ENCODE assay signal across 17 cellular contexts in the genomic region with DNA sequence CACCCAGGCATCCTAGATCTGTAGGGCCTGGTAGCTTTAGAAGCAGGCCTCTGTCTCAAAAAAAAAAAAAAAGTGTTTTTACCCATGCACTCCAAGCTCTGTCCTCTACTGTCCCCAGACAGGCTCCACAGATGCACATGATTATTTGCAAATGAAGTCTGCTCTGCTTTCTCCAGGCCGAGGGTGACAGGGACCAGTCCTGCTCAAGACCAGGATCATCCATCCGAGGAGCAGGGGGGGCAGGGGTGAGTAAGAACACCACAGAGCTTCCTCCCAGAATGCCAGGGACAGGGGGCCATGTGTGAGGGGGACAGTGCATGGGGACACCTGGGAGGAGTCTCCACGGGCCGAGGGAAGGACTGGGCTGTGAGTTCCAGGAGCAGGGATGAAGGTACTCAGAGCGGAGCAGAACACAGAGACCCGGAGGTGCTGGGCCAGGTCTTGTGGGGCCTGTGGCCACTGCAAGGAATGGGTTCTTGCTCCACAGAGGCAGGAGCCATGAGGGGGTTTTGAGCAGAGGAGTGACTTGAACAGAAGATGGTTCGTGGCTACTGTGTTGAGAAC. TPM values are rescaled to one million over a fixed set of nuclear protein-coding genes. Genes with fewer than 3 reads are reported as not detected.
A peak's percentile ranks its signal among the peaks of the same experiment; 100 is the strongest.
DNase-seq lines count a peak whose midpoint lies in the region; ATAC-seq, FAIRE-seq and TF ChIP-seq lines count a peak whose summit lies in the region.
"Had no signal": no experiment of that assay in that cellular context is flagged by ENCODE, and none has a peak within 500 bp of the region (broad histone marks: within the 10 kb centered on the region; RNA-seq: fewer than 3 reads in every experiment).

No MANE protein-coding gene starts in this region.

- FAIRE-seq in HepG2 (lab: Jason Lieb, UNC): no peak
- FAIRE-seq: A204.1, GM19239 had no signal

- peak overlapping the region; percentile 3 for H2AFZ ChIP-seq in HepG2 (ENCODE audit: low read length)
- no peak overlapping the region for H2AFZ ChIP-seq in neural progenitor cell (replicated peaks)

- H3K4me1 ChIP-seq in HepG2 (ENCODE audit: insufficient read depth, low read length): peaks cover 31% of the 10 kb centered on the region
- no peaks in the 10 kb centered on the region for H3K4me1 ChIP-seq in right lobe of liver
- H3K4me1 ChIP-seq in neural progenitor cell: peaks cover 5% of the 10 kb centered on the region
- H3K4me1 ChIP-seq: Caco-2 had no signal

- peak; percentile 62 for ATAC-seq in HepG2
- ATAC-seq in right lobe of liver: no peak
- ATAC-seq in T-helper 17 cell: no peak
- ATAC-seq in effector memory CD8-positive, alpha-beta T cell (replicated peaks): no peak
- ATAC-seq in HG03378 (IDR thresholded peaks at IDR 0.05; ENCODE audit: unreplicated experiment): no peak

- TF ChIP-seq POLR2A in HepG2 (IDR thresholded peaks at IDR 0.05; ENCODE audit: insufficient read depth in 1 of 2, low read depth in 2 of 2, low read length in 2 of 2) (no peak), right lobe of liver (IDR thresholded peaks at IDR 0.05) (no peak)

- H3K4me3 ChIP-seq in HepG2 (replicated peaks in 1 of 3; ENCODE audit: insufficient read depth in 1 of 3, low read depth in 2 of 3, low read length in 3 of 3) (peak overlapping the region in 1 of 3 experiments; percentile 42; a peak in 2 of 6 replicates), right lobe of liver (no peak overlapping the region), neural progenitor cell (no peak overlapping the region)

- H3K27ac ChIP-seq in HepG2 (ENCODE audit: extremely low read length, insufficient read depth, low read length) (peak overlapping the region; percentile 23), right lobe of liver (no peak overlapping the region), neural progenitor cell (no peak overlapping the region)

- H3K27me3 Mint-ChIP-seq in T-helper 17 cell (peaks cover 21% of the 10 kb centered on the region), neural progenitor cell (ENCODE audit: insufficient read depth, low read depth) (peaks cover 10% of the 10 kb centered on the region)
- H3K27me3 Mint-ChIP-seq in effector memory CD8-positive, alpha-beta T cell: peaks cover 13 to 55% of the 10 kb centered on the region in 2 donors

- H3K36me3 Mint-ChIP-seq in T-helper 17 cell (ENCODE audit: low read depth) (peaks cover 6% of the 10 kb centered on the region), neural progenitor cell (no peaks in the 10 kb centered on the region)
- peaks cover under 1% of the 10 kb centered on the region for H3K36me3 Mint-ChIP-seq in effector memory CD8-positive, alpha-beta T cell (ENCODE audit: insufficient read depth)
- H3K36me3 Mint-ChIP-seq: CD14-positive monocyte, IgD-negative memory B cell had no signal

- H3K4me1 Mint-ChIP-seq in T-helper 17 cell (peaks cover 11% of the 10 kb centered on the region), neural progenitor cell (peaks cover 26% of the 10 kb centered on the region)
- peaks cover 6 to 8% of the 10 kb centered on the region in 2 donors for H3K4me1 Mint-ChIP-seq in effector memory CD8-positive, alpha-beta T cell (ENCODE audit: low read depth in 2 of 2)
- H3K4me1 Mint-ChIP-seq: B cell, CD14-positive monocyte had no signal

- H4K20me1 ChIP-seq in HepG2 (ENCODE audit: insufficient read depth, low read length) (no peaks in the 10 kb centered on the region), neural progenitor cell (ENCODE audit: low read depth) (no peaks in the 10 kb centered on the region)

- no peak for TF ChIP-seq RAD21 in HepG2 (CRISPR knock-in tag; IDR thresholded peaks at IDR 0.05)

- no peak for DNase-seq in HepG2 (ENCODE audit: low spot score)
- DNase-seq in right lobe of liver: no peak
- no peak for DNase-seq in T-helper 17 cell
- no peak for DNase-seq in neural progenitor cell (ENCODE audit: low spot score)
- DNase-seq in effector memory CD8-positive, alpha-beta T cell: no peak
- no peak for DNase-seq in activated gamma-delta T cell treated with Interleukin-2 at 50 U/mL for 16 hours
- DNase-seq: Caco-2; CD8-positive, alpha-beta memory T cell; DND-41; GDM1; H7 had no signal

- no peaks in the 10 kb centered on the region for H3K9me3 Mint-ChIP-seq in neural progenitor cell
- no peaks in the 10 kb centered on the region for H3K9me3 Mint-ChIP-seq in effector memory CD8-positive, alpha-beta T cell
- H3K9me3 Mint-ChIP-seq: CD14-positive monocyte; CD8-positive, alpha-beta memory T cell; IgD-negative memory B cell had no signal

- in situ Hi-C loops in HepG2 (cut with HindIII; ENCODE audit: extremely low pct_ligation_motif_present, low pct_unique_long_range_greater_than_20kb): no loop called here

- peak overlapping the region; percentile 72 for H3K4me2 ChIP-seq in HepG2 (ENCODE audit: low read depth, low read length)
- H3K4me2 ChIP-seq in neural progenitor cell: no peak overlapping the region

- no peak overlapping the region; the same call in 1 of the 2 replicates for H3K9ac ChIP-seq in HepG2 (ENCODE audit: insufficient read depth, low read depth, low read length)
- no peak overlapping the region for H3K9ac ChIP-seq in neural progenitor cell

- H3K36me3 ChIP-seq in HepG2 (replicated peaks in 1 of 2; ENCODE audit: control insufficient read depth in 1 of 2, insufficient read depth in 2 of 2, low read length in 2 of 2) (no peaks in the 10 kb centered on the region), right lobe of liver (no peaks in the 10 kb centered on the region), neural progenitor cell (no peaks in the 10 kb centered on the region)

- H3K79me2 ChIP-seq in HepG2 (ENCODE audit: insufficient read depth, low read length): no peaks in the 10 kb centered on the region
- no peaks in the 10 kb centered on the region for H3K79me2 ChIP-seq in neural progenitor cell (ENCODE audit: low read depth)

- intact Hi-C loops in HepG2 (cut with micrococcal nuclease; ENCODE audit: unreplicated experiment): no loop called here
- intact Hi-C loops in right lobe of liver (cut with DNase I): no loop called here

- H3F3A ChIP-seq in neural progenitor cell (ENCODE audit: low read depth): no peaks in the 10 kb centered on the region

- H3K4me3 Mint-ChIP-seq in T-helper 17 cell (no peak overlapping the region), neural progenitor cell (no peak overlapping the region)
- no peak overlapping the region for H3K4me3 Mint-ChIP-seq in effector memory CD8-positive, alpha-beta T cell
- H3K4me3 Mint-ChIP-seq: B cell; CD14-positive monocyte; CD8-positive, alpha-beta memory T cell had no signal

- H3K27ac Mint-ChIP-seq in T-helper 17 cell: peak overlapping the region; percentile 53
- peak overlapping the region; percentile 76 for H3K27ac Mint-ChIP-seq in neural progenitor cell
- H3K27ac Mint-ChIP-seq in effector memory CD8-positive, alpha-beta T cell: no peak overlapping the region
- H3K27ac Mint-ChIP-seq: B cell had no signal

- no TSS peak for BruUV-seq in HepG2 (replicated peaks; lab: Mats Ljungman, UMichigan)

- CTCF ChIA-PET in HepG2 (lab: Yijun Ruan, JAX; ENCODE audit: low intra/inter-chr PET ratio, low total read pairs): no interaction called here

- no peak for TF ChIP-seq CTCF in HepG2 (CRISPR knock-in tag; IDR thresholded peaks at IDR 0.05)
- no peak for TF ChIP-seq CTCF in right lobe of liver (IDR thresholded peaks at IDR 0.05)
- TF ChIP-seq CTCF in neural progenitor cell (IDR thresholded peaks at IDR 0.05): no peak

- TF ChIP-seq EP300 in HepG2 (IDR thresholded peaks at IDR 0.05; ENCODE audit: low read depth in 2 of 2, low read length in 2 of 2): no peak
- no peak for TF ChIP-seq EP300 in HepG2 (CRISPR knock-in tag; IDR thresholded peaks at IDR 0.05; ENCODE audit: borderline replicate concordance)

- H3K9me3 ChIP-seq in HepG2 (ENCODE audit: low read length): no peaks in the 10 kb centered on the region
- no peaks in the 10 kb centered on the region for H3K9me3 ChIP-seq in right lobe of liver
- H3K9me3 ChIP-seq in T-helper 17 cell (ENCODE audit: control insufficient read depth, low read length, poor library complexity, severe bottlenecking): no peaks in the 10 kb centered on the region
- no peaks in the 10 kb centered on the region for H3K9me3 ChIP-seq in neural progenitor cell (ENCODE audit: low read depth)
- H3K9me3 ChIP-seq: Caco-2 had no signal

- POLR2A ChIA-PET in HepG2 (lab: Yijun Ruan, JAX): no interaction called here

- WGBS in HepG2 (ENCODE audit: low lambda C conversion rate): 7% methylated on average over 7 of the region's 7 CpGs
- WGBS in right lobe of liver (ENCODE audit: insufficient coverage, low coverage, low lambda C conversion rate, missing lambda C conversion rate): 64% methylated on average over 7 of the region's 7 CpGs

- H3K27me3 ChIP-seq in HepG2 (ENCODE audit: control insufficient read depth in 1 of 2, insufficient read depth in 2 of 2, low read length in 2 of 2) (no peaks in the 10 kb centered on the region; a peak in 1 of 5 replicates), right lobe of liver (no peaks in the 10 kb centered on the region), neural progenitor cell (no peaks in the 10 kb centered on the region)

RNA-seq across cellular contexts. Expression of gene SLC7A9, which starts 51.6 kb away (rescaled TPM):
- total RNA-seq in HepG2 (2016; rRNA removed; fragmentation: Illumina TruSeq; extraction: Trizol): 3.2 and 4.7 TPM in 2 replicates
- 3.1 and 3.7 TPM in 2 replicates for total RNA-seq in HepG2 (2016; cell fraction: cytosol; rRNA removed; fragmentation: Illumina TruSeq; extraction: Trizol; ENCODE audit: low read depth)
- total RNA-seq in HepG2 (2016; cell fraction: insoluble cytoplasmic fraction; rRNA removed; fragmentation: Illumina TruSeq; extraction: Trizol): 3.2 and 5.3 TPM in 2 replicates
- total RNA-seq in HepG2 (2016; cell fraction: membrane; rRNA removed; fragmentation: Illumina TruSeq; extraction: Trizol): 3.7 and 4.3 TPM in 2 replicates
- 5.8 and 6.1 TPM in 2 replicates for total RNA-seq in HepG2 (2016; cell fraction: nucleus; rRNA removed; fragmentation: Illumina TruSeq; extraction: Trizol)
- polyA plus RNA-seq in HepG2 (2011; rRNA removed): 8.3 and 8.8 TPM in 2 replicates
- polyA plus RNA-seq in HepG2 (2011; cell fraction: cytosol; rRNA removed): 6.3 and 6.8 TPM in 2 replicates
- 13.7 and 17.8 TPM in 2 replicates for polyA plus RNA-seq in HepG2 (2011; cell fraction: nucleus; rRNA removed)
- 2.7 and 5.6 TPM in 2 replicates for polyA plus RNA-seq in HepG2 (2012)
- polyA plus RNA-seq in HepG2 (2016; cell fraction: cytosol; fragmentation: Illumina TruSeq; extraction: Trizol; ENCODE audit: low read depth): 2.4 and 3.1 TPM in 2 replicates
- polyA plus RNA-seq in HepG2 (2016; cell fraction: insoluble cytoplasmic fraction; fragmentation: Illumina TruSeq; extraction: Trizol; ENCODE audit: low read depth): 3.4 and 3.9 TPM in 2 replicates
- 3.1 and 3.4 TPM in 2 replicates for polyA plus RNA-seq in HepG2 (2016; cell fraction: membrane; fragmentation: Illumina TruSeq; extraction: Trizol; ENCODE audit: low read depth)
- polyA plus RNA-seq in HepG2 (2016; cell fraction: nucleus; fragmentation: Illumina TruSeq; extraction: Trizol; ENCODE audit: insufficient read depth, low read depth): 7.4 and 7.6 TPM in 2 replicates
- 0.12 and 15.3 TPM in 2 replicates for polyA minus RNA-seq in HepG2 (2011; rRNA and poly(A)+ RNA removed; ENCODE audit: low replicate concordance)
- polyA minus RNA-seq in HepG2 (2011; cell fraction: cytosol; rRNA and poly(A)+ RNA removed): 2.7 and 2.9 TPM in 2 replicates
- 5.5 and 6.8 TPM in 2 replicates for polyA minus RNA-seq in HepG2 (2011; cell fraction: nucleus; rRNA and poly(A)+ RNA removed)
- total RNA-seq in right lobe of liver: 10 to 100 TPM; 10.4 to 15.5 (median 13.5) TPM
- under 1 TPM in 1 of 2 donors, not detected in 1; 0.30 TPM for total RNA-seq in T-helper 17 cell
- not detected in 2 replicates for total RNA-seq in neural progenitor cell (ENCODE audit: low replicate concordance)
- total RNA-seq: H7 had no signal
- polyA plus RNA-seq: CD14-positive monocyte; CD8-positive, alpha-beta memory T cell; IgD-negative memory B cell had no signal

Comparison
In these comparisons a context has a peak if more than half of its experiments do, and no peak if none do; other contexts are left out.
1. H3K27ac Mint-ChIP-seq: peak in T-helper 17 cell (single experiment) and neural progenitor cell (single experiment); none in effector memory CD8-positive, alpha-beta T cell (0 of 2).